ENCODE assay signal across 31 cellular contexts in the genomic region with DNA sequence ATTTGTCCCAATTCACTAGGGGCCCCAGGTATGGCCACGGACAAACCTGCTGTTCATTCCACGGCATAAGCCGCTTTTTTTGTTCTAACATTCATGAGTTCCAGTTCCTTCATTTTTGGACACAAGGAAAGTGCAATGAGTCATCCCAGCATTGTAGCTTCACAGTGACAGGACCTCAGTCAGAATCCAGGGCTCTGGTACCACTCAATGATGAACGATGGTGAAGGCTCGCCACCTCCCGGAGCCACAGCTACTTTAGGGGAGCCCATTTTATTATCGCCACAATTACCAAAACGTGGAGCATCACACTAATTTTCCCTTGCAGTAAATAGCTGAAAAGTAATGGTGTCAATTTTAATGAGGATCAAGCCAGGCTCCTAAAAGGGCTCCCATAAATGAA.
"Had no signal": no experiment of that assay in that cellular context is flagged by ENCODE, and none has a peak within 500 bp of the region (broad histone marks: within the 10 kb centered on the region; RNA-seq: fewer than 3 reads in every experiment).

No MANE protein-coding gene starts in this region.

- H3K27me3 Mint-ChIP-seq: activated B cell treated with CpG ODN at 0.5 μM for 24 hours; activated CD8-positive, alpha-beta T cell treated with anti-CD3 and anti-CD28 coated beads for 36 hours; activated naive CD8-positive, alpha-beta T cell treated with anti-CD3 and anti-CD28 coated beads, Interleukin-2, amount 10 ng/mL, durations not matched to agents 7 days and 5 days; effector memory CD8-positive, alpha-beta T cell had no signal

- H3K9me3 ChIP-seq: body of pancreas, esophagus muscularis mucosa, gastrocnemius medialis, heart left ventricle had no signal

- H3K4me3 ChIP-seq: body of pancreas, coronary artery, esophagus muscularis mucosa, gastrocnemius medialis, heart left ventricle had no signal

- H3K4me1 Mint-ChIP-seq: activated B cell treated with CpG ODN at 0.5 μM for 24 hours; activated naive CD8-positive, alpha-beta T cell treated with anti-CD3 and anti-CD28 coated beads, Interleukin-2, amount 10 ng/mL, durations not matched to agents 7 days and 5 days; activated T-helper 17 cell treated with anti-CD3 and anti-CD28 coated beads, Interleukin-2, amount 50 U/mL, for 72 hours; T-helper 17 cell had no signal

- H3K27ac Mint-ChIP-seq: activated B cell treated with CpG ODN at 0.5 μM for 24 hours; activated CD8-positive, alpha-beta T cell treated with anti-CD3 and anti-CD28 coated beads for 36 hours; activated naive CD4-positive, alpha-beta T cell treated with anti-CD3 and anti-CD28 coated beads for 36 hours; activated naive CD4-positive, alpha-beta T cell treated with anti-CD3 and anti-CD28 coated beads, Interleukin-2, amount 50 U/mL, for 72 hours; activated naive CD8-positive, alpha-beta T cell treated with anti-CD3 and anti-CD28 coated beads, Interleukin-2, amount 10 ng/mL, durations not matched to agents 7 days and 5 days; activated T-helper 17 cell treated with anti-CD3 and anti-CD28 coated beads, Interleukin-2, amount 50 U/mL, for 72 hours; dendritic cell treated with granulocyte-macrophage colony-stimulating factor and Interleukin-4, amounts not matched to agents 40 ng/mL and 50 ng/mL, for 4 days; effector memory CD8-positive, alpha-beta T cell; T-helper 17 cell; T-helper 2 cell treated with Interferon-gamma antibody and Interleukin-4, amounts not matched to agents 5 μg/mL and 100 μg/mL, for 36 hours had no signal

- H3K27me3 ChIP-seq: body of pancreas, esophagus muscularis mucosa, foreskin keratinocyte, gastrocnemius medialis had no signal

- H3K4me3 Mint-ChIP-seq: activated B cell treated with CpG ODN at 0.5 μM for 24 hours; activated CD8-positive, alpha-beta T cell treated with anti-CD3 and anti-CD28 coated beads for 36 hours; activated naive CD4-positive, alpha-beta T cell treated with anti-CD3 and anti-CD28 coated beads for 36 hours; activated naive CD8-positive, alpha-beta T cell treated with anti-CD3 and anti-CD28 coated beads, Interleukin-2, amount 10 ng/mL, durations not matched to agents 7 days and 5 days; activated T-cell treated with anti-CD3 and anti-CD28 coated beads, Interleukin-2, amount 50 U/mL, for 4 hours; activated T-helper 17 cell treated with anti-CD3 and anti-CD28 coated beads, Interleukin-2, amount 50 U/mL, for 72 hours; dendritic cell treated with granulocyte-macrophage colony-stimulating factor and Interleukin-4, amounts not matched to agents 40 ng/mL and 50 ng/mL, for 4 days; effector memory CD8-positive, alpha-beta T cell; T-helper 17 cell; T-helper 2 cell treated with Interferon-gamma antibody and Interleukin-4, amounts not matched to agents 5 μg/mL and 100 μg/mL, for 36 hours had no signal

- H3K36me3 Mint-ChIP-seq: activated naive CD4-positive, alpha-beta T cell treated with anti-CD3 and anti-CD28 coated beads, Interleukin-2, amount 50 U/mL, for 72 hours; activated naive CD8-positive, alpha-beta T cell treated with anti-CD3 and anti-CD28 coated beads, Interleukin-2, amount 10 ng/mL, durations not matched to agents 7 days and 5 days had no signal

- H3K27ac ChIP-seq: coronary artery, foreskin keratinocyte, gastrocnemius medialis, WERI-Rb-1 had no signal

- H3K36me3 ChIP-seq: gastrocnemius medialis, heart left ventricle had no signal

- H3K9me3 Mint-ChIP-seq: activated B cell treated with CpG ODN at 0.5 μM for 24 hours; activated CD8-positive, alpha-beta T cell treated with anti-CD3 and anti-CD28 coated beads for 36 hours; activated naive CD8-positive, alpha-beta T cell treated with anti-CD3 and anti-CD28 coated beads, Interleukin-2, amount 10 ng/mL, durations not matched to agents 7 days and 5 days; activated T-cell treated with anti-CD3 and anti-CD28 coated beads, Interleukin-2, amount 50 U/mL, for 4 hours; activated T-helper 17 cell treated with anti-CD3 and anti-CD28 coated beads, Interleukin-2, amount 50 U/mL, for 72 hours; dendritic cell treated with granulocyte-macrophage colony-stimulating factor and Interleukin-4, amounts not matched to agents 40 ng/mL and 50 ng/mL, for 4 days; effector memory CD8-positive, alpha-beta T cell; T-helper 2 cell treated with Interferon-gamma antibody and Interleukin-4, amounts not matched to agents 5 μg/mL and 100 μg/mL, for 36 hours had no signal

- DNase-seq: activated B cell treated with CpG ODN at 0.5 μM for 24 hours; activated CD4-positive, alpha-beta T cell treated with anti-CD3 and anti-CD28 coated beads for 48 hours; activated CD4-positive, alpha-beta T cell treated with anti-CD3 and anti-CD28 coated beads, Interleukin-2, amount 50 U/mL, for 1 hour; activated CD4-positive, alpha-beta T cell treated with anti-CD3 and anti-CD28 coated beads, Interleukin-2, amount 50 U/mL, for 48 hours; activated CD8-positive, alpha-beta memory T cell treated with anti-CD3 and anti-CD28 coated beads for 24 hours; activated CD8-positive, alpha-beta T cell treated with anti-CD3 and anti-CD28 coated beads for 36 hours; activated effector memory CD4-positive, alpha-beta T cell treated with Interleukin-2 at 50 U/mL for 16 hours; activated gamma-delta T cell treated with Interleukin-2 at 50 U/mL for 16 hours; activated naive CD4-positive, alpha-beta T cell treated with anti-CD3 and anti-CD28 coated beads for 36 hours; activated naive CD8-positive, alpha-beta T cell treated with anti-CD3 and anti-CD28 coated beads, Interleukin-2, amount 10 ng/mL, durations not matched to agents 7 days and 5 days; activated T-cell treated with anti-CD3 and anti-CD28 coated beads, Interleukin-2, amount 50 U/mL, for 4 hours; body of pancreas; central memory CD4-positive, alpha-beta T cell; cerebellar nuclear complex; effector CD4-positive, alpha-beta T cell; effector memory CD8-positive, alpha-beta T cell; erythroblast; foreskin keratinocyte; gastrocnemius medialis; glutamatergic neuron; heart left ventricle; T-helper 1 cell; T-helper 17 cell; T1000; WERI-Rb-1 had no signal

- H3K4me1 ChIP-seq: foreskin keratinocyte, gastrocnemius medialis, heart left ventricle had no signal
